In the genomic region with DNA sequence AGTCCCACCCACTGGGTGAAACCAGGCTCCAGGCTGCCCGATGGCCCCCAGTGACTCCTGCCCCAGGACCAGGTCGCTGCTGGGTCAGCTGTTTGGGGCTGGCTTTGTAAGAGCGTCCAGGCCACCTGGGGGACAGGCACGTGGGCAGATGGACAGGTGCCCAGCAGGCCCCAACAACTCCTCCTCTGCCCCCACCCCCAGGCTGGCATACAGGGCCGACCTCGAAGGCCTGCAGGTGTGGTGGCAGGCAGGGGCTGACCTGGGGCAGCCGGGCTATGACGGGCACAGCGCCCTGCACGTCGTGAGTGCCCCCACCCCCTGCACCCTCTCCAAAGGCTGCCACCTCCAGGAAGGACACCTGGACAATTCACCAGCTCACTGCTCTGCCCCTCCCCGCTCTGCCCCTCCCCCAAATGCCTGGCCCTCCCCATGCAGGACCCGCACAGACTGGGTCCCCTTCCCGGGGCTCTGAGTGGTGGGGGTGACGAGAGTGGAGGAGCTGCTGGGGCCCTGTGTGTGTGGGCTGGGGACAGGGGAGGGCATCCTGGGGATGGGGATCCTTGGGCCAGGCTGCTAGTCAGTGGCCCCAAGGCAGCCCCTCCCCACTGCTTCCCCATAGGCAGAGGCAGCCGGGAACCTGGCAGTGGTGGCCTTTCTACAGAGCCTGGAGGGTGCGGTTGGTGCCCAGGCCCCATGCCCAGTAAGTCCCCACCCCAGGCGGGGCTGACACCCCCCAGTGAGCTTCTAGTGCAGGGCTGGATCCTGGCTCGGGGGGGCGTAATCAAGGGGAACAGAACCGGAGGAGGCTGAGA, we compare ENCODE assay signal across 19 cellular contexts. TPM values are rescaled to one million over a fixed set of nuclear protein-coding genes. Genes with fewer than 3 reads are reported as not detected.
DNase-seq lines count a peak whose midpoint lies in the region; ATAC-seq and TF ChIP-seq lines count a peak whose summit lies in the region.
"Had no signal": no experiment of that assay in that cellular context is flagged by ENCODE, and none has a peak within 500 bp of the region (broad histone marks: within the 10 kb centered on the region; RNA-seq: fewer than 3 reads in every experiment).

No MANE protein-coding gene starts in this region.

- POLR2A ChIA-PET in WTC11 (lab: Charles Lee): no interaction called here

- H3K4me3 Mint-ChIP-seq in WTC11: no peak overlapping the region
- H3K4me3 Mint-ChIP-seq: activated CD8-positive, alpha-beta T cell treated with anti-CD3 and anti-CD28 coated beads, Interleukin-2, amount 10 ng/mL, durations not matched to agents 7 days and 5 days; activated naive CD8-positive, alpha-beta T cell; T-helper 17 cell had no signal

- H3K4me1 Mint-ChIP-seq in WTC11: peaks cover 2% of the 10 kb centered on the region; the same call in 1 of the 2 replicates

- H3K36me3 Mint-ChIP-seq in WTC11: no peaks in the 10 kb centered on the region
- H3K36me3 Mint-ChIP-seq: activated naive CD8-positive, alpha-beta T cell had no signal

- CTCF ChIA-PET in WTC11 (lab: Charles Lee): no interaction called here

- TF ChIP-seq CTCF in WTC11 (IDR thresholded peaks at IDR 0.05): no peak

- ATAC-seq in WTC11 (no peak), left colon (peak; percentile 9), HG02763 (IDR thresholded peaks at IDR 0.05; ENCODE audit: unreplicated experiment) (no peak), HG03521 (IDR thresholded peaks at IDR 0.05; ENCODE audit: unreplicated experiment) (no peak)
- ATAC-seq in stimulated activated naive CD8-positive, alpha-beta T cell treated with anti-CD3 and anti-CD28 coated beads, Interleukin-15, Interleukin-2, amounts not matched to agents 100 U/mL and 50 U/mL, for 24 hours: no peak
- ATAC-seq: activated CD8-positive, alpha-beta T cell treated with anti-CD3 and anti-CD28 coated beads, Interleukin-2, amount 10 ng/mL, durations not matched to agents 7 days and 5 days; body of pancreas; T-helper 17 cell had no signal

- H3K27ac Mint-ChIP-seq in WTC11: no peak overlapping the region
- H3K27ac Mint-ChIP-seq: activated CD8-positive, alpha-beta T cell treated with anti-CD3 and anti-CD28 coated beads, Interleukin-2, amount 10 ng/mL, durations not matched to agents 7 days and 5 days; activated naive CD8-positive, alpha-beta T cell; T-helper 17 cell had no signal

- peaks cover 12% of the 10 kb centered on the region for H3K27me3 Mint-ChIP-seq in WTC11 (ENCODE audit: low read depth)

- DNase-seq in activated CD8-positive, alpha-beta memory T cell treated with anti-CD3 and anti-CD28 coated beads, Interleukin-2, amount 50 U/mL, for 4 hours: peak; percentile 10
- DNase-seq in activated CD8-positive, alpha-beta memory T cell treated with anti-CD3 and anti-CD28 coated beads for 24 hours: no peak
- DNase-seq in WTC11 (ENCODE audit: low spot score) (peak; percentile 9), left colon (peak; percentile 31 to 44), HCEC 1CT (no peak)
- peak; percentile 1 for DNase-seq in stimulated activated naive CD8-positive, alpha-beta T cell treated with anti-CD3 and anti-CD28 coated beads, Interleukin-15, Interleukin-2, amounts not matched to agents 100 U/mL and 50 U/mL, for 24 hours
- DNase-seq: activated CD8-positive, alpha-beta T cell treated with anti-CD3 and anti-CD28 coated beads, Interleukin-2, amount 10 ng/mL, durations not matched to agents 7 days and 5 days; activated T-cell treated with anti-CD3 and anti-CD28 coated beads, Interleukin-2, amount 50 U/mL, for 48 hours; NCI-H1417; NCI-H2171 treated with DMSO at 0.1 percent for 48 hours; stimulated activated naive CD4-positive, alpha-beta T cell had no signal

- no peaks in the 10 kb centered on the region for H3K9me3 Mint-ChIP-seq in WTC11

- intact Hi-C loops in left colon (cut with DNase I, micrococcal nuclease): no loop called here

TF ChIP-seq in WTC11, 78 proteins besides CTCF, POLR2A, EP300 and RAD21:
- TF ChIP-seq, protein P1, sequence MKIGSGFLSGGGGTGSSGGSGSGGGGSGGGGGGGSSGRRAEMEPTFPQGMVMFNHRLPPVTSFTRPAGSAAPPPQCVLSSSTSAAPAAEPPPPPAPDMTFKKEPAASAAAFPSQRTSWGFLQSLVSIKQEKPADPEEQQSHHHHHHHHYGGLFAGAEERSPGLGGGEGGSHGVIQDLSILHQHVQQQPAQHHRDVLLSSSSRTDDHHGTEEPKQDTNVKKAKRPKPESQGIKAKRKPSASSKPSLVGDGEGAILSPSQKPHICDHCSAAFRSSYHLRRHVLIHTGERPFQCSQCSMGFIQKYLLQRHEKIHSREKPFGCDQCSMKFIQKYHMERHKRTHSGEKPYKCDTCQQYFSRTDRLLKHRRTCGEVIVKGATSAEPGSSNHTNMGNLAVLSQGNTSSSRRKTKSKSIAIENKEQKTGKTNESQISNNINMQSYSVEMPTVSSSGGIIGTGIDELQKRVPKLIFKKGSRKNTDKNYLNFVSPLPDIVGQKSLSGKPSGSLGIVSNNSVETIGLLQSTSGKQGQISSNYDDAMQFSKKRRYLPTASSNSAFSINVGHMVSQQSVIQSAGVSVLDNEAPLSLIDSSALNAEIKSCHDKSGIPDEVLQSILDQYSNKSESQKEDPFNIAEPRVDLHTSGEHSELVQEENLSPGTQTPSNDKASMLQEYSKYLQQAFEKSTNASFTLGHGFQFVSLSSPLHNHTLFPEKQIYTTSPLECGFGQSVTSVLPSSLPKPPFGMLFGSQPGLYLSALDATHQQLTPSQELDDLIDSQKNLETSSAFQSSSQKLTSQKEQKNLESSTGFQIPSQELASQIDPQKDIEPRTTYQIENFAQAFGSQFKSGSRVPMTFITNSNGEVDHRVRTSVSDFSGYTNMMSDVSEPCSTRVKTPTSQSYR (CRISPR knock-in tag; IDR thresholded peaks at IDR 0.05): no peak
- TF ChIP-seq KAT7 (CRISPR knock-in tag; IDR thresholded peaks at IDR 0.05; ENCODE audit: borderline replicate concordance) (no peak), MYBL2 (CRISPR knock-in tag; IDR thresholded peaks at IDR 0.05) (no peak), IRF2 (CRISPR knock-in tag; IDR thresholded peaks at IDR 0.05; ENCODE audit: borderline replicate concordance, low read depth) (no peak), NR1H2 (CRISPR knock-in tag; IDR thresholded peaks at IDR 0.05) (no peak), ZNF671 (CRISPR knock-in tag; IDR thresholded peaks at IDR 0.05) (no peak), E2F1 (CRISPR knock-in tag; IDR thresholded peaks at IDR 0.05) (no peak), OVOL2 (CRISPR knock-in tag; IDR thresholded peaks at IDR 0.05; ENCODE audit: borderline replicate concordance) (no peak), TEAD1 (CRISPR knock-in tag; IDR thresholded peaks at IDR 0.05) (no peak), ZNF121 (CRISPR knock-in tag; IDR thresholded peaks at IDR 0.05) (no peak), ZNF416 (CRISPR knock-in tag; IDR thresholded peaks at IDR 0.05) (no peak), CBFB (CRISPR knock-in tag; IDR thresholded peaks at IDR 0.05; ENCODE audit: low read depth) (no peak), IRF1 (CRISPR knock-in tag; IDR thresholded peaks at IDR 0.05) (no peak), FOXP1 (CRISPR knock-in tag; IDR thresholded peaks at IDR 0.05; ENCODE audit: borderline replicate concordance) (no peak), JUN (CRISPR knock-in tag; IDR thresholded peaks at IDR 0.05) (no peak), ELF4 (CRISPR knock-in tag; IDR thresholded peaks at IDR 0.05; ENCODE audit: low read depth) (no peak)
- TF ChIP-seq, protein P2, sequence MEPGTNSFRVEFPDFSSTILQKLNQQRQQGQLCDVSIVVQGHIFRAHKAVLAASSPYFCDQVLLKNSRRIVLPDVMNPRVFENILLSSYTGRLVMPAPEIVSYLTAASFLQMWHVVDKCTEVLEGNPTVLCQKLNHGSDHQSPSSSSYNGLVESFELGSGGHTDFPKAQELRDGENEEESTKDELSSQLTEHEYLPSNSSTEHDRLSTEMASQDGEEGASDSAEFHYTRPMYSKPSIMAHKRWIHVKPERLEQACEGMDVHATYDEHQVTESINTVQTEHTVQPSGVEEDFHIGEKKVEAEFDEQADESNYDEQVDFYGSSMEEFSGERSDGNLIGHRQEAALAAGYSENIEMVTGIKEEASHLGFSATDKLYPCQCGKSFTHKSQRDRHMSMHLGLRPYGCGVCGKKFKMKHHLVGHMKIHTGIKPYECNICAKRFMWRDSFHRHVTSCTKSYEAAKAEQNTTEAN (CRISPR knock-in tag; IDR thresholded peaks at IDR 0.05): no peak
- TF ChIP-seq, protein P3, sequence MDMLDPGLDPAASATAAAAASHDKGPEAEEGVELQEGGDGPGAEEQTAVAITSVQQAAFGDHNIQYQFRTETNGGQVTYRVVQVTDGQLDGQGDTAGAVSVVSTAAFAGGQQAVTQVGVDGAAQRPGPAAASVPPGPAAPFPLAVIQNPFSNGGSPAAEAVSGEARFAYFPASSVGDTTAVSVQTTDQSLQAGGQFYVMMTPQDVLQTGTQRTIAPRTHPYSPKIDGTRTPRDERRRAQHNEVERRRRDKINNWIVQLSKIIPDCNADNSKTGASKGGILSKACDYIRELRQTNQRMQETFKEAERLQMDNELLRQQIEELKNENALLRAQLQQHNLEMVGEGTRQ (CRISPR knock-in tag; IDR thresholded peaks at IDR 0.05): no peak

RNA-seq across cellular contexts. Expression of gene ASPG, which starts 26.0 kb away (rescaled TPM):
- total RNA-seq in WTC11 (2021): 3.4 to 3.8 TPM (median 3.5 TPM) in 3 replicates
- total RNA-seq in left colon: 10 to 100 TPM in 1 of 2 donors, 1 to 10 TPM in 1; 9.4 to 60.8 TPM
- total RNA-seq: A172; activated CD8-positive, alpha-beta T cell treated with anti-CD3 and anti-CD28 coated beads, Interleukin-2, amount 10 ng/mL, durations not matched to agents 7 days and 5 days; fibroblast of villous mesenchyme; kidney epithelial cell; T-helper 17 cell had no signal

RNA-seq across cellular contexts. Expression of gene KIF26A, which starts 26.9 kb away (rescaled TPM):
- total RNA-seq in WTC11 (2021) (36.4 to 53.4 TPM (median 39.5 TPM) in 3 replicates), left colon (1 to 10 TPM; 5.7 to 5.8 TPM)

Comparison
In these comparisons a context has a peak if more than half of its experiments do, and no peak if none do; other contexts are left out.
1. DNase-seq: peak in activated CD8-positive, alpha-beta memory T cell treated with anti-CD3 and anti-CD28 coated beads, Interleukin-2, amount 50 U/mL, for 4 hours (single experiment), WTC11 (single experiment), left colon (2 of 2) and stimulated activated naive CD8-positive, alpha-beta T cell treated with anti-CD3 and anti-CD28 coated beads, Interleukin-15, Interleukin-2, amounts not matched to agents 100 U/mL and 50 U/mL, for 24 hours (single experiment); none in activated CD8-positive, alpha-beta memory T cell treated with anti-CD3 and anti-CD28 coated beads for 24 hours (single experiment) and HCEC 1CT (single experiment).